ENCODE assay signal across 13 cellular contexts in genomic region chr15:76972420-76973361, GRCh38. TPM values are rescaled to one million over a fixed set of nuclear protein-coding genes. Genes with fewer than 3 reads are reported as not detected.
DNase-seq lines count a peak whose midpoint lies in the region; ATAC-seq and TF ChIP-seq lines count a peak whose summit lies in the region.
"Had no signal": no experiment of that assay in that cellular context is flagged by ENCODE, and none has a peak within 500 bp of the region (broad histone marks: within the 10 kb centered on the region; RNA-seq: fewer than 3 reads in every experiment).

No MANE protein-coding gene starts in this region.

- TF ChIP-seq CTCF in heart right ventricle (IDR thresholded peaks at IDR 0.05) (no peak), sigmoid colon (IDR thresholded peaks at IDR 0.05) (no peak), dorsolateral prefrontal cortex (IDR thresholded peaks at IDR 0.05 in 54 of 56, conservative IDR thresholded peaks at IDR 0.05 in 2 of 56; ENCODE audit: low read depth in 1 of 56, partially characterized antibody in 56 of 56) (no peak)

- no peak overlapping the region for H3K4me3 Mint-ChIP-seq in activated T-helper 17 cell treated with anti-CD3 and anti-CD28 coated beads, Interleukin-2, amount 50 U/mL, for 72 hours
- H3K4me3 Mint-ChIP-seq: HFFc6 had no signal

- no peaks in the 10 kb centered on the region for H3F3A ChIP-seq in GM23248 (ENCODE audit: insufficient read depth)

- no peaks in the 10 kb centered on the region for H3K27me3 Mint-ChIP-seq in activated T-helper 17 cell treated with anti-CD3 and anti-CD28 coated beads, Interleukin-2, amount 50 U/mL, for 72 hours

- WGBS in GM23248 (ENCODE audit: low coverage in 1 of 2, low lambda C conversion rate in 2 of 2, missing lambda C conversion rate in 2 of 2), 2 experiments, result 13 to 15% methylated on average over 20 of the region's 20 CpGs
- 15 to 20% methylated on average over 20 of the region's 20 CpGs for WGBS in heart right ventricle, 2 donors
- WGBS in sigmoid colon, 2 donors, result 70 to 76% methylated on average over 20 of the region's 20 CpGs

- H3K27me3 ChIP-seq in GM23248 (replicated peaks; ENCODE audit: insufficient read depth) (0 out of 2 replicates have a peak, but pooled peaks cover 3% of the 10 kb centered on the region), heart right ventricle (no peaks in the 10 kb centered on the region), sigmoid colon (no peaks in the 10 kb centered on the region), dorsolateral prefrontal cortex (no peaks in the 10 kb centered on the region)
- H3K27me3 ChIP-seq: BLaER1 treated with 17β-estradiol and CSF1 and Interleukin-3, amounts not matched to agents 10 nM and 100 nM had no signal

- H3K27ac ChIP-seq in GM23248, result no peak overlapping the region
- H3K27ac ChIP-seq in heart right ventricle, result peak overlapping the region; percentile 2 to 83 (median 58)
- peak overlapping the region; percentile 49 to 75 (median 66) for H3K27ac ChIP-seq in sigmoid colon
- peak overlapping the region in 8 of 59 donors; percentile 0 to 67 (median 22) for H3K27ac ChIP-seq in dorsolateral prefrontal cortex

- H3K9me3 Mint-ChIP-seq in activated T-helper 17 cell treated with anti-CD3 and anti-CD28 coated beads, Interleukin-2, amount 50 U/mL, for 72 hours, result no peaks in the 10 kb centered on the region
- H3K9me3 Mint-ChIP-seq: HFFc6 had no signal

- no peaks in the 10 kb centered on the region for H3K36me3 ChIP-seq in GM23248 (ENCODE audit: low read depth)
- no peaks in the 10 kb centered on the region for H3K36me3 ChIP-seq in heart right ventricle
- no peaks in the 10 kb centered on the region for H3K36me3 ChIP-seq in sigmoid colon
- H3K36me3 ChIP-seq: BLaER1 treated with 17β-estradiol and CSF1 and Interleukin-3, amounts not matched to agents 10 nM and 100 nM had no signal

- no peaks in the 10 kb centered on the region for H4K20me1 ChIP-seq in GM23248 (ENCODE audit: insufficient read depth)
- H4K20me1 ChIP-seq: BLaER1 treated with 17β-estradiol and CSF1 and Interleukin-3, amounts not matched to agents 10 nM and 100 nM had no signal

- peak overlapping the region; percentile 52 for H3K4me3 ChIP-seq in GM23248
- peak overlapping the region in 9 of 10 donors; percentile 1 to 45 (median 29) for H3K4me3 ChIP-seq in heart right ventricle
- peak overlapping the region; percentile 10 to 32 (median 28) for H3K4me3 ChIP-seq in sigmoid colon
- peak overlapping the region in 26 of 59 donors; percentile 3 to 42 (median 16) for H3K4me3 ChIP-seq in dorsolateral prefrontal cortex
- H3K4me3 ChIP-seq: BLaER1 treated with 17β-estradiol and CSF1 and Interleukin-3, amounts not matched to agents 10 nM and 100 nM had no signal

- peak; percentile 17 for ATAC-seq in activated T-helper 17 cell treated with anti-CD3 and anti-CD28 coated beads, Interleukin-2, amount 50 U/mL, for 72 hours (replicated peaks)
- ATAC-seq in heart right ventricle, result peak; percentile 71 to 92 (median 81)

- H3K4me1 ChIP-seq in GM23248 (ENCODE audit: insufficient read depth) (peaks cover 10% of the 10 kb centered on the region; the same call in 1 of the 2 replicates), heart right ventricle (peaks cover 5 to 28% (median 15%) of the 10 kb centered on the region in 9 donors), sigmoid colon (peaks cover 0 to 28% (median 15%) of the 10 kb centered on the region in 4 donors)

- H3K9me3 ChIP-seq in GM23248 (ENCODE audit: low read depth), result no peaks in the 10 kb centered on the region
- peaks cover 0 to 1% (median 0%) of the 10 kb centered on the region in 11 donors for H3K9me3 ChIP-seq in heart right ventricle
- no peaks in the 10 kb centered on the region for H3K9me3 ChIP-seq in sigmoid colon
- H3K9me3 ChIP-seq: BLaER1 treated with 17β-estradiol and CSF1 and Interleukin-3, amounts not matched to agents 10 nM and 100 nM had no signal

- peaks cover 5% of the 10 kb centered on the region for H3K4me1 Mint-ChIP-seq in activated T-helper 17 cell treated with anti-CD3 and anti-CD28 coated beads, Interleukin-2, amount 50 U/mL, for 72 hours

- H3K36me3 Mint-ChIP-seq in activated T-helper 17 cell treated with anti-CD3 and anti-CD28 coated beads, Interleukin-2, amount 50 U/mL, for 72 hours (ENCODE audit: low read depth), result no peaks in the 10 kb centered on the region

- no peaks in the 10 kb centered on the region for H3K79me2 ChIP-seq in GM23248 (ENCODE audit: insufficient read depth)

- no peaks in the 10 kb centered on the region for H3K9me2 ChIP-seq in GM23248 (ENCODE audit: insufficient read depth)

- no peak for TF ChIP-seq POLR2A in sigmoid colon (IDR thresholded peaks at IDR 0.05)

- peak overlapping the region; percentile 65 for H2AFZ ChIP-seq in GM23248

- intact Hi-C loops in heart right ventricle (cut with DNase I), result loop anchor here in 4 of 10 donors (5.0 to 10.0 kb wide), 3 partner anchors 45 to 52 kb away; no protein-coding TSS in a partner anchor
- intact Hi-C loops in sigmoid colon (cut with DNase I), result no loop called here
- intact Hi-C loops in dorsolateral prefrontal cortex (cut with DNase I), result loop anchor here in 1 of 2 donors (5.0 kb wide), 1 partner anchor 55 kb away; no protein-coding TSS in a partner anchor

- DNase-seq in GM23248 (peak; percentile 73), heart right ventricle (peak in 1 of 2 donors; percentile 56), sigmoid colon (no peak), glomerular visceral epithelial cell (ENCODE audit: extremely low spot score) (no peak), cortex of kidney (lab: John Stamatoyannopoulos, UW) (no peak), dorsolateral prefrontal cortex (no peak), DMS79 (lab: John Stamatoyannopoulos, UW) (no peak)
- DNase-seq: HFFc6, NCI-H187 had no signal

- TF ChIP-seq EP300 in sigmoid colon (IDR thresholded peaks at IDR 0.05), result no peak

- no peak overlapping the region for H3K27ac Mint-ChIP-seq in activated T-helper 17 cell treated with anti-CD3 and anti-CD28 coated beads, Interleukin-2, amount 50 U/mL, for 72 hours
- H3K27ac Mint-ChIP-seq: HFFc6 had no signal

- H3K4me2 ChIP-seq in GM23248 (ENCODE audit: unreplicated experiment), result peak overlapping the region; percentile 77

- in situ Hi-C loops in GM23248 (cut with MboI), result no loop called here

- peak overlapping the region; percentile 33; the same call in 1 of the 2 replicates for H3K9ac ChIP-seq in GM23248

RNA-seq across cellular contexts. Expression of gene PSTPIP1, which starts 22.2 kb away (rescaled TPM):
- 0.38 TPM in 1 of 2 replicates, not detected in the other for total RNA-seq in GM23248 (2014; rRNA removed; shearing (Covaris generic))
- polyA plus RNA-seq in GM23248 (2016; fragmentation: Nextera tagmentation; extraction: Ambion mirVana), result 0.71 and 0.80 TPM in 2 replicates
- total RNA-seq in activated T-helper 17 cell treated with anti-CD3 and anti-CD28 coated beads, Interleukin-2, amount 50 U/mL, for 72 hours, result 100 to 1,000 TPM; 125 to 137 TPM
- total RNA-seq in heart right ventricle, result 10 to 100 TPM in 1 of 10 donors, 1 to 10 TPM in 8, not detected in 1; 1.3 to 10.4 (median 2.9) TPM
- polyA plus RNA-seq in heart right ventricle, result 1 to 10 TPM; 2.4 to 7.8 TPM
- total RNA-seq in sigmoid colon, result 10 to 100 TPM in 1 of 4 donors, 1 to 10 TPM in 3; 4.6 to 14.3 (median 7.7) TPM
- 10 to 100 TPM in 1 of 3 donors, 1 to 10 TPM in 2; 2.1 to 10.4 (median 6.6) TPM for polyA plus RNA-seq in sigmoid colon
- total RNA-seq in dorsolateral prefrontal cortex, result 10 to 100 TPM in 5 of 120 experiments, 1 to 10 TPM in 115; 1.7 to 14.5 (median 5.3) TPM
- total RNA-seq: G401, SK-MEL-5 had no signal

RNA-seq across cellular contexts. Expression of gene RCN2, which starts 41.1 kb away (rescaled TPM):
- 95.4 and 96.7 TPM in 2 replicates for total RNA-seq in GM23248 (2014; rRNA removed; shearing (Covaris generic))
- polyA plus RNA-seq in GM23248 (2016; fragmentation: Nextera tagmentation; extraction: Ambion mirVana) (178 and 181 TPM in 2 replicates), heart right ventricle (10 to 100 TPM; 14.7 to 31.3 TPM), sigmoid colon (10 to 100 TPM; 12.3 to 30.0 (median 16.2) TPM)
- total RNA-seq in activated T-helper 17 cell treated with anti-CD3 and anti-CD28 coated beads, Interleukin-2, amount 50 U/mL, for 72 hours, result 10 to 100 TPM; 18.1 to 27.5 TPM
- total RNA-seq in heart right ventricle (10 to 100 TPM; 23.3 to 29.9 (median 27.5) TPM), sigmoid colon (10 to 100 TPM; 45.5 to 62.8 (median 53.7) TPM), dorsolateral prefrontal cortex (10 to 100 TPM; 30.8 to 80.2 (median 58.9) TPM)

Comparison
In these comparisons a context has a peak if more than half of its experiments do, and no peak if none do; other contexts are left out.
1. RNA of gene PSTPIP1, which starts 22.2 kb away (total RNA-seq): 125 to 137 TPM in activated T-helper 17 cell treated with anti-CD3 and anti-CD28 coated beads, Interleukin-2, amount 50 U/mL, for 72 hours; 4.6 to 14.3 TPM in sigmoid colon, 1.7 to 14.5 TPM in dorsolateral prefrontal cortex, 1.3 to 10.4 TPM in heart right ventricle and 0.38 TPM in GM23248; every median in the first group is over 4 times any median in the second.